Comparison of ENCODE assay signal across 8 cellular contexts in the genomic region with DNA sequence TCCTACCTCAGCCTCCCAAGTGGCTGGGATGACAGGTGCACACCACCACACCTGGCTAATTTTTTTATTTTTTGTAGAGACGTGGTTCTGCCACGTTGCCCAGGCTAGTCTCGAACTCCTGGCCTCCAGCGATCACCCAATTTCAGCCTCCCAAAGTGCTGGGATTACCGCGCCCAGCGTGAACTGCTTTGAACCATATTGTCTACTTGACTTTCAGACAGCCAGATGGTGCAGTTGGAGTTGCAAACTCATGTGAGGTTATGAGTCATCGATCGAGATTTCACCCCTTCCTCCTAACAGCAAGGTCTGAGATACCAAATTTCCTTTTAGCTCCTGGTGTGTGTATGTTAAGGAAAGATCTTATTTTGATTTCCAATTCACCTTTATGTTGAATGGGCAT. TPM values are rescaled to one million over a fixed set of nuclear protein-coding genes. Genes with fewer than 3 reads are reported as not detected.
A peak's percentile ranks its signal among the peaks of the same experiment; 100 is the strongest.
DNase-seq lines count a peak whose midpoint lies in the region; ATAC-seq, FAIRE-seq and TF ChIP-seq lines count a peak whose summit lies in the region.
"Had no signal": no experiment of that assay in that cellular context is flagged by ENCODE, and none has a peak within 500 bp of the region (broad histone marks: within the 10 kb centered on the region; RNA-seq: fewer than 3 reads in every experiment).

No MANE protein-coding gene starts in this region.

- no peak overlapping the region for H3K4me2 ChIP-seq in HepG2 (ENCODE audit: low read depth, low read length)

- H3K4me3 ChIP-seq in HepG2 (replicated peaks in 1 of 3; ENCODE audit: insufficient read depth in 1 of 3, low read depth in 2 of 3, low read length in 3 of 3) (no peak overlapping the region), right lobe of liver (no peak overlapping the region)
- H3K4me3 ChIP-seq: thoracic aorta had no signal

- no peak overlapping the region for H3K27ac ChIP-seq in HepG2 (ENCODE audit: extremely low read length, insufficient read depth, low read length)
- no peak overlapping the region for H3K27ac ChIP-seq in right lobe of liver
- H3K27ac ChIP-seq in substantia nigra (ENCODE audit: low read depth, low read length, poor library complexity, severe bottlenecking): peak overlapping the region; percentile 21
- H3K27ac ChIP-seq: thoracic aorta had no signal

- in situ Hi-C loops in HepG2 (cut with HindIII; ENCODE audit: extremely low pct_ligation_motif_present, low pct_unique_long_range_greater_than_20kb): no loop called here

- BruUV-seq in HepG2 (replicated peaks; lab: Mats Ljungman, UMichigan): TSS peak; percentile 40

- CTCF ChIA-PET in HepG2 (lab: Yijun Ruan, JAX; ENCODE audit: low intra/inter-chr PET ratio, low total read pairs): no interaction called here

- H4K20me1 ChIP-seq in HepG2 (ENCODE audit: insufficient read depth, low read length): no peaks in the 10 kb centered on the region

- POLR2A ChIA-PET in HepG2 (lab: Yijun Ruan, JAX): no interaction called here

- no peak for FAIRE-seq in HepG2 (lab: Jason Lieb, UNC)

- intact Hi-C loops in HepG2 (cut with micrococcal nuclease; ENCODE audit: unreplicated experiment): no loop called here
- intact Hi-C loops in right lobe of liver (cut with DNase I): no loop called here

- TF ChIP-seq POLR2A in HepG2 (IDR thresholded peaks at IDR 0.05; ENCODE audit: insufficient read depth in 1 of 2, low read depth in 2 of 2, low read length in 2 of 2) (no peak), right lobe of liver (IDR thresholded peaks at IDR 0.05) (no peak)

- no peak for TF ChIP-seq EP300 in HepG2 (IDR thresholded peaks at IDR 0.05; ENCODE audit: low read depth in 2 of 2, low read length in 2 of 2)
- no peak for TF ChIP-seq EP300 in HepG2 (CRISPR knock-in tag; IDR thresholded peaks at IDR 0.05; ENCODE audit: borderline replicate concordance)

- ATAC-seq in HepG2: no peak
- no peak for ATAC-seq in right lobe of liver
- no peak for ATAC-seq in HG02973 (IDR thresholded peaks at IDR 0.05; ENCODE audit: unreplicated experiment)

- peaks cover 9% of the 10 kb centered on the region for H3K79me2 ChIP-seq in HepG2 (ENCODE audit: insufficient read depth, low read length)

- H3K36me3 ChIP-seq in HepG2 (replicated peaks in 1 of 2; ENCODE audit: control insufficient read depth in 1 of 2, insufficient read depth in 2 of 2, low read length in 2 of 2) (peaks cover 0 to 2% of the 10 kb centered on the region in 2 experiments; a peak in 1 of 5 replicates), right lobe of liver (no peaks in the 10 kb centered on the region)
- H3K36me3 ChIP-seq: thoracic aorta had no signal

- TF ChIP-seq RAD21 in HepG2 (CRISPR knock-in tag; IDR thresholded peaks at IDR 0.05): no peak

- H3K4me1 ChIP-seq in HepG2 (ENCODE audit: insufficient read depth, low read length): peaks cover 56% of the 10 kb centered on the region
- H3K4me1 ChIP-seq in right lobe of liver: no peaks in the 10 kb centered on the region

- H3K9ac ChIP-seq in HepG2 (ENCODE audit: insufficient read depth, low read depth, low read length): no peak overlapping the region

- 94% methylated on average over 9 of the region's 9 CpGs for WGBS in HepG2 (ENCODE audit: low lambda C conversion rate)
- 68% methylated on average over 7 of the region's 9 CpGs for WGBS in right lobe of liver (ENCODE audit: insufficient coverage, low coverage, low lambda C conversion rate, missing lambda C conversion rate)

- DNase-seq in HepG2 (ENCODE audit: low spot score) (no peak), right lobe of liver (no peak), astrocyte of the hippocampus (ENCODE audit: low read depth, low spot score) (peak; percentile 68), substantia nigra (lab: John Stamatoyannopoulos, UW) (no peak), D341Med (ENCODE audit: low spot score) (no peak)

- TF ChIP-seq CTCF in HepG2 (CRISPR knock-in tag; IDR thresholded peaks at IDR 0.05) (no peak), right lobe of liver (IDR thresholded peaks at IDR 0.05) (no peak)

- H2AFZ ChIP-seq in HepG2 (ENCODE audit: low read length): no peak overlapping the region

- H3K9me3 ChIP-seq in HepG2 (ENCODE audit: low read length): no peaks in the 10 kb centered on the region
- H3K9me3 ChIP-seq in right lobe of liver: no peaks in the 10 kb centered on the region
- H3K9me3 ChIP-seq: thoracic aorta had no signal

- H3K27me3 ChIP-seq in HepG2 (ENCODE audit: control insufficient read depth in 1 of 2, insufficient read depth in 2 of 2, low read length in 2 of 2) (peaks cover 0 to 4% of the 10 kb centered on the region in 2 experiments; a peak in 2 of 5 replicates), right lobe of liver (no peaks in the 10 kb centered on the region)

RNA-seq across cellular contexts. Expression of a gene that starts 2.7 kb away (rescaled TPM):
- total RNA-seq in HepG2 (2016; rRNA removed; fragmentation: Illumina TruSeq; extraction: Trizol) (1.7 and 4.1 TPM in 2 replicates), right lobe of liver (10 to 100 TPM in 1 of 6 experiments, 1 to 10 TPM in 5; 5.1 to 12.3 (median 6.1) TPM)
- 0.71 and 0.79 TPM in 2 replicates for total RNA-seq in HepG2 (2016; cell fraction: cytosol; rRNA removed; fragmentation: Illumina TruSeq; extraction: Trizol; ENCODE audit: low read depth)
- total RNA-seq in HepG2 (2016; cell fraction: insoluble cytoplasmic fraction; rRNA removed; fragmentation: Illumina TruSeq; extraction: Trizol): 1.7 and 4.7 TPM in 2 replicates
- 1.8 and 2.2 TPM in 2 replicates for total RNA-seq in HepG2 (2016; cell fraction: membrane; rRNA removed; fragmentation: Illumina TruSeq; extraction: Trizol)
- 4.2 and 7.1 TPM in 2 replicates for total RNA-seq in HepG2 (2016; cell fraction: nucleus; rRNA removed; fragmentation: Illumina TruSeq; extraction: Trizol)
- 8.7 and 8.8 TPM in 2 replicates for polyA plus RNA-seq in HepG2 (2011; rRNA removed)
- 5.6 and 8.5 TPM in 2 replicates for polyA plus RNA-seq in HepG2 (2011; cell fraction: cytosol; rRNA removed)
- 30.2 and 36.7 TPM in 2 replicates for polyA plus RNA-seq in HepG2 (2011; cell fraction: nucleus; rRNA removed)
- 4.1 and 6.3 TPM in 2 replicates for polyA plus RNA-seq in HepG2 (2012)
- 0.52 and 0.53 TPM in 2 replicates for polyA plus RNA-seq in HepG2 (2016; cell fraction: cytosol; fragmentation: Illumina TruSeq; extraction: Trizol; ENCODE audit: low read depth)
- polyA plus RNA-seq in HepG2 (2016; cell fraction: insoluble cytoplasmic fraction; fragmentation: Illumina TruSeq; extraction: Trizol; ENCODE audit: low read depth): 1.3 and 1.7 TPM in 2 replicates
- polyA plus RNA-seq in HepG2 (2016; cell fraction: membrane; fragmentation: Illumina TruSeq; extraction: Trizol; ENCODE audit: low read depth): 0.94 and 1.2 TPM in 2 replicates
- polyA plus RNA-seq in HepG2 (2016; cell fraction: nucleus; fragmentation: Illumina TruSeq; extraction: Trizol; ENCODE audit: insufficient read depth, low read depth): 9.9 and 10.8 TPM in 2 replicates
- polyA minus RNA-seq in HepG2 (2011; rRNA and poly(A)+ RNA removed; ENCODE audit: low replicate concordance): 1.1 and 18.4 TPM in 2 replicates
- polyA minus RNA-seq in HepG2 (2011; cell fraction: cytosol; rRNA and poly(A)+ RNA removed): 7.5 and 11.5 TPM in 2 replicates
- polyA minus RNA-seq in HepG2 (2011; cell fraction: nucleus; rRNA and poly(A)+ RNA removed): 5.5 and 9.3 TPM in 2 replicates

RNA-seq across cellular contexts. Expression of a gene that starts 12.3 kb away (rescaled TPM):
- not detected in 2 replicates for total RNA-seq in HepG2 (2016; rRNA removed; fragmentation: Illumina TruSeq; extraction: Trizol)
- not detected in 2 replicates for total RNA-seq in HepG2 (2016; cell fraction: cytosol; rRNA removed; fragmentation: Illumina TruSeq; extraction: Trizol; ENCODE audit: low read depth)
- total RNA-seq in HepG2 (2016; cell fraction: insoluble cytoplasmic fraction; rRNA removed; fragmentation: Illumina TruSeq; extraction: Trizol): not detected in 2 replicates
- total RNA-seq in HepG2 (2016; cell fraction: membrane; rRNA removed; fragmentation: Illumina TruSeq; extraction: Trizol): not detected in 2 replicates
- not detected in 2 replicates for total RNA-seq in HepG2 (2016; cell fraction: nucleus; rRNA removed; fragmentation: Illumina TruSeq; extraction: Trizol)
- polyA plus RNA-seq in HepG2 (2011; rRNA removed): not detected in 2 replicates
- not detected in 2 replicates for polyA plus RNA-seq in HepG2 (2011; cell fraction: cytosol; rRNA removed)
- not detected in 2 replicates for polyA plus RNA-seq in HepG2 (2011; cell fraction: nucleus; rRNA removed)
- not detected in 2 replicates for polyA plus RNA-seq in HepG2 (2012)
- not detected in 2 replicates for polyA plus RNA-seq in HepG2 (2016; cell fraction: cytosol; fragmentation: Illumina TruSeq; extraction: Trizol; ENCODE audit: low read depth)
- not detected in 2 replicates for polyA plus RNA-seq in HepG2 (2016; cell fraction: insoluble cytoplasmic fraction; fragmentation: Illumina TruSeq; extraction: Trizol; ENCODE audit: low read depth)
- not detected in 2 replicates for polyA plus RNA-seq in HepG2 (2016; cell fraction: membrane; fragmentation: Illumina TruSeq; extraction: Trizol; ENCODE audit: low read depth)
- polyA plus RNA-seq in HepG2 (2016; cell fraction: nucleus; fragmentation: Illumina TruSeq; extraction: Trizol; ENCODE audit: insufficient read depth, low read depth): not detected in 2 replicates
- not detected in 2 replicates for polyA minus RNA-seq in HepG2 (2011; rRNA and poly(A)+ RNA removed; ENCODE audit: low replicate concordance)
- polyA minus RNA-seq in HepG2 (2011; cell fraction: cytosol; rRNA and poly(A)+ RNA removed): not detected in 2 replicates
- polyA minus RNA-seq in HepG2 (2011; cell fraction: nucleus; rRNA and poly(A)+ RNA removed): not detected in 2 replicates
- not detected for total RNA-seq in right lobe of liver
- total RNA-seq: cerebellum, thoracic aorta had no signal

RNA-seq across cellular contexts. Expression of a gene that starts 24.6 kb away (rescaled TPM):
- total RNA-seq in HepG2 (2016; rRNA removed; fragmentation: Illumina TruSeq; extraction: Trizol) (0.55 and 0.77 TPM in 2 replicates), right lobe of liver (under 1 TPM in 3 of 6 experiments, not detected in 3; 0.12 to 0.19 (median 0.16) TPM)
- total RNA-seq in HepG2 (2016; cell fraction: cytosol; rRNA removed; fragmentation: Illumina TruSeq; extraction: Trizol; ENCODE audit: low read depth): 0.51 and 0.53 TPM in 2 replicates
- total RNA-seq in HepG2 (2016; cell fraction: insoluble cytoplasmic fraction; rRNA removed; fragmentation: Illumina TruSeq; extraction: Trizol): 0.39 and 0.50 TPM in 2 replicates
- total RNA-seq in HepG2 (2016; cell fraction: membrane; rRNA removed; fragmentation: Illumina TruSeq; extraction: Trizol): 0.46 and 0.62 TPM in 2 replicates
- total RNA-seq in HepG2 (2016; cell fraction: nucleus; rRNA removed; fragmentation: Illumina TruSeq; extraction: Trizol): 0.94 and 1.4 TPM in 2 replicates
- 0.27 and 0.33 TPM in 2 replicates for polyA plus RNA-seq in HepG2 (2011; rRNA removed)
- 0.19 and 0.24 TPM in 2 replicates for polyA plus RNA-seq in HepG2 (2011; cell fraction: cytosol; rRNA removed)
- 0.61 and 0.64 TPM in 2 replicates for polyA plus RNA-seq in HepG2 (2011; cell fraction: nucleus; rRNA removed)
- polyA plus RNA-seq in HepG2 (2012): 0.43 and 0.50 TPM in 2 replicates
- 0.25 and 0.32 TPM in 2 replicates for polyA plus RNA-seq in HepG2 (2016; cell fraction: cytosol; fragmentation: Illumina TruSeq; extraction: Trizol; ENCODE audit: low read depth)
- 0.28 and 0.31 TPM in 2 replicates for polyA plus RNA-seq in HepG2 (2016; cell fraction: insoluble cytoplasmic fraction; fragmentation: Illumina TruSeq; extraction: Trizol; ENCODE audit: low read depth)
- polyA plus RNA-seq in HepG2 (2016; cell fraction: membrane; fragmentation: Illumina TruSeq; extraction: Trizol; ENCODE audit: low read depth): 0.24 and 0.40 TPM in 2 replicates
- polyA plus RNA-seq in HepG2 (2016; cell fraction: nucleus; fragmentation: Illumina TruSeq; extraction: Trizol; ENCODE audit: insufficient read depth, low read depth): 1.3 and 2.0 TPM in 2 replicates
- 0.14 and 0.36 TPM in 2 replicates for polyA minus RNA-seq in HepG2 (2011; rRNA and poly(A)+ RNA removed; ENCODE audit: low replicate concordance)
- polyA minus RNA-seq in HepG2 (2011; cell fraction: cytosol; rRNA and poly(A)+ RNA removed): not detected in 2 replicates
- 0.52 TPM in 1 of 2 replicates, not detected in the other for polyA minus RNA-seq in HepG2 (2011; cell fraction: nucleus; rRNA and poly(A)+ RNA removed)
- total RNA-seq: thoracic aorta had no signal

RNA-seq across cellular contexts. Expression of a gene that starts 38.4 kb away (rescaled TPM):
- total RNA-seq in HepG2 (2016; rRNA removed; fragmentation: Illumina TruSeq; extraction: Trizol) (33.8 and 36.7 TPM in 2 replicates), right lobe of liver (10 to 100 TPM; 31.7 to 60.0 (median 38.8) TPM)
- 28.7 and 30.6 TPM in 2 replicates for total RNA-seq in HepG2 (2016; cell fraction: cytosol; rRNA removed; fragmentation: Illumina TruSeq; extraction: Trizol; ENCODE audit: low read depth)
- total RNA-seq in HepG2 (2016; cell fraction: insoluble cytoplasmic fraction; rRNA removed; fragmentation: Illumina TruSeq; extraction: Trizol): 31.6 and 33.6 TPM in 2 replicates
- 36.0 and 41.5 TPM in 2 replicates for total RNA-seq in HepG2 (2016; cell fraction: membrane; rRNA removed; fragmentation: Illumina TruSeq; extraction: Trizol)
- total RNA-seq in HepG2 (2016; cell fraction: nucleus; rRNA removed; fragmentation: Illumina TruSeq; extraction: Trizol): 18.4 and 23.5 TPM in 2 replicates
- polyA plus RNA-seq in HepG2 (2011; rRNA removed): 43.8 and 49.1 TPM in 2 replicates
- 33.3 and 59.8 TPM in 2 replicates for polyA plus RNA-seq in HepG2 (2011; cell fraction: cytosol; rRNA removed)
- 74.2 and 74.7 TPM in 2 replicates for polyA plus RNA-seq in HepG2 (2011; cell fraction: nucleus; rRNA removed)
- polyA plus RNA-seq in HepG2 (2012): 26.9 and 37.3 TPM in 2 replicates
- polyA plus RNA-seq in HepG2 (2016; cell fraction: cytosol; fragmentation: Illumina TruSeq; extraction: Trizol; ENCODE audit: low read depth): 48.8 and 52.7 TPM in 2 replicates
- 50.4 and 56.4 TPM in 2 replicates for polyA plus RNA-seq in HepG2 (2016; cell fraction: insoluble cytoplasmic fraction; fragmentation: Illumina TruSeq; extraction: Trizol; ENCODE audit: low read depth)
- 55.3 and 57.7 TPM in 2 replicates for polyA plus RNA-seq in HepG2 (2016; cell fraction: membrane; fragmentation: Illumina TruSeq; extraction: Trizol; ENCODE audit: low read depth)
- polyA plus RNA-seq in HepG2 (2016; cell fraction: nucleus; fragmentation: Illumina TruSeq; extraction: Trizol; ENCODE audit: insufficient read depth, low read depth): 47.8 and 49.3 TPM in 2 replicates
- 83.1 and 129 TPM in 2 replicates for polyA minus RNA-seq in HepG2 (2011; rRNA and poly(A)+ RNA removed; ENCODE audit: low replicate concordance)
- polyA minus RNA-seq in HepG2 (2011; cell fraction: cytosol; rRNA and poly(A)+ RNA removed): 36.2 and 38.6 TPM in 2 replicates
- 19.7 and 23.1 TPM in 2 replicates for polyA minus RNA-seq in HepG2 (2011; cell fraction: nucleus; rRNA and poly(A)+ RNA removed)

RNA-seq across cellular contexts. Expression of a gene that starts 53.2 kb away (rescaled TPM):
- 31.8 and 36.1 TPM in 2 replicates for total RNA-seq in HepG2 (2016; rRNA removed; fragmentation: Illumina TruSeq; extraction: Trizol)
- total RNA-seq in HepG2 (2016; cell fraction: cytosol; rRNA removed; fragmentation: Illumina TruSeq; extraction: Trizol; ENCODE audit: low read depth): 30.1 and 30.6 TPM in 2 replicates
- 30.0 and 39.0 TPM in 2 replicates for total RNA-seq in HepG2 (2016; cell fraction: insoluble cytoplasmic fraction; rRNA removed; fragmentation: Illumina TruSeq; extraction: Trizol)
- total RNA-seq in HepG2 (2016; cell fraction: membrane; rRNA removed; fragmentation: Illumina TruSeq; extraction: Trizol): 33.0 and 34.1 TPM in 2 replicates
- total RNA-seq in HepG2 (2016; cell fraction: nucleus; rRNA removed; fragmentation: Illumina TruSeq; extraction: Trizol): 18.9 and 22.8 TPM in 2 replicates
- polyA plus RNA-seq in HepG2 (2011; rRNA removed): 35.7 and 37.3 TPM in 2 replicates
- polyA plus RNA-seq in HepG2 (2011; cell fraction: cytosol; rRNA removed): 26.1 and 39.6 TPM in 2 replicates
- polyA plus RNA-seq in HepG2 (2011; cell fraction: nucleus; rRNA removed): 45.3 and 45.4 TPM in 2 replicates
- polyA plus RNA-seq in HepG2 (2012): 14.4 and 20.3 TPM in 2 replicates
- 28.7 and 28.8 TPM in 2 replicates for polyA plus RNA-seq in HepG2 (2016; cell fraction: cytosol; fragmentation: Illumina TruSeq; extraction: Trizol; ENCODE audit: low read depth)
- polyA plus RNA-seq in HepG2 (2016; cell fraction: insoluble cytoplasmic fraction; fragmentation: Illumina TruSeq; extraction: Trizol; ENCODE audit: low read depth): 35.0 and 39.7 TPM in 2 replicates
- 28.9 and 34.5 TPM in 2 replicates for polyA plus RNA-seq in HepG2 (2016; cell fraction: membrane; fragmentation: Illumina TruSeq; extraction: Trizol; ENCODE audit: low read depth)
- 45.9 and 46.3 TPM in 2 replicates for polyA plus RNA-seq in HepG2 (2016; cell fraction: nucleus; fragmentation: Illumina TruSeq; extraction: Trizol; ENCODE audit: insufficient read depth, low read depth)
- polyA minus RNA-seq in HepG2 (2011; rRNA and poly(A)+ RNA removed; ENCODE audit: low replicate concordance): 24.7 and 47.5 TPM in 2 replicates
- 10.8 and 16.3 TPM in 2 replicates for polyA minus RNA-seq in HepG2 (2011; cell fraction: cytosol; rRNA and poly(A)+ RNA removed)
- 13.8 and 16.9 TPM in 2 replicates for polyA minus RNA-seq in HepG2 (2011; cell fraction: nucleus; rRNA and poly(A)+ RNA removed)
- 10 to 100 TPM; 13.5 to 38.0 (median 15.8) TPM for total RNA-seq in right lobe of liver
